In the genomic region with DNA sequence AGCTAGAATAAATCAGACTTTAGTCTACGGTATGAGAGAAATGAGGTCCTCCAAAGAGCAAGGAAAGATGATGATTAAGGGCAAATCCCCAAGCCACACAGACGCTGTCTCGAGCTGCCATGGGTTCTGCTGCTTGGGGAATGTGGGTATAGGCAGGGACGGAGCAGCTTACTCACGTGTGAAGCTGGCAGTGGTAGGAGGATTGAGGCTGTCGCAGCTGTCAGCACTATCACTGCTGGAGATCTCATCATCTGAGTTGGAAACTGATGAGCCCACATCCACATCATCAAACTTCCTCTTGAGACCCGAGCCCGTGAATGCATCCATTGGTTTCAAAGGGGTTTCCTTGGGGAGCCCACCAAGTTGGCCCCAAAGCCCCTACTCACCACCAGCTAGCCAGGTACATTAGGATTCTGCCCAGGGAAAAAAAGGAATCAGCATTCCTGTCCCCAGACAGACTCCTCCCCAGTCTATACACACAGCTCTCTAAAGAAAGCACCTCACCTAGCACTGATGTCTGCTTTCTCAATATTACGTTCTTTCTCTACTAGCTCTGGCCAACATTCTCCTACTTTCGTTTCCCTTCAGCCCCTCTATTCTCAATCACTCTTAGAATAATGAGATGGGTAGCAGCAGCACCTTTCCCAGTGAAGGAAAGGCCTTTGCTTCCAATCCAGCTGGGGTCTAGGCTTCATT, we compare ENCODE assay signal across 11 cellular contexts. TPM values are rescaled to one million over a fixed set of nuclear protein-coding genes. Genes with fewer than 3 reads are reported as not detected.
A peak's percentile ranks its signal among the peaks of the same experiment; 100 is the strongest.
DNase-seq lines count a peak whose midpoint lies in the region; ATAC-seq and TF ChIP-seq lines count a peak whose summit lies in the region.
"Had no signal": no experiment of that assay in that cellular context is flagged by ENCODE, and none has a peak within 500 bp of the region (broad histone marks: within the 10 kb centered on the region; RNA-seq: fewer than 3 reads in every experiment).

No MANE protein-coding gene starts in this region.

- no peaks in the 10 kb centered on the region for H3K9me3 ChIP-seq in left ventricle myocardium inferior (replicated peaks)
- H3K9me3 ChIP-seq: sigmoid colon had no signal

- H3K4me1 ChIP-seq in left ventricle myocardium inferior = peaks cover 42% of the 10 kb centered on the region

- no peaks in the 10 kb centered on the region for H3K9me3 Mint-ChIP-seq in activated naive CD8-positive, alpha-beta T cell (ENCODE audit: low read depth)
- H3K9me3 Mint-ChIP-seq in activated naive CD8-positive, alpha-beta T cell treated with anti-CD3 and anti-CD28 coated beads for 36 hours = peaks cover 1% of the 10 kb centered on the region
- H3K9me3 Mint-ChIP-seq in stimulated activated effector memory CD8-positive, alpha-beta T cell treated with anti-CD3 and anti-CD28 coated beads, Interleukin-12 subunit alpha, Interleukin-12 subunit beta, amount 100 ng/mL, for 72 hours = no peaks in the 10 kb centered on the region
- H3K9me3 Mint-ChIP-seq: IgD-negative memory B cell had no signal

- ATAC-seq in stimulated activated effector memory CD8-positive, alpha-beta T cell treated with anti-CD3 and anti-CD28 coated beads, Interleukin-12 subunit alpha, Interleukin-12 subunit beta, amount 100 ng/mL, for 72 hours = peak; percentile 52
- ATAC-seq in HG02610 (IDR thresholded peaks at IDR 0.05; ENCODE audit: unreplicated experiment) = no peak
- ATAC-seq: PC-3 had no signal

- H3K27me3 ChIP-seq in layer of hippocampus (ENCODE audit: control insufficient read depth, insufficient read depth, low read length) = no peaks in the 10 kb centered on the region
- H3K27me3 ChIP-seq in left ventricle myocardium inferior (ENCODE audit: low read depth) = no peaks in the 10 kb centered on the region
- H3K27me3 ChIP-seq: sigmoid colon had no signal

- peaks cover 35% of the 10 kb centered on the region for H3K4me1 Mint-ChIP-seq in activated naive CD8-positive, alpha-beta T cell (ENCODE audit: low read depth)
- peaks cover 20% of the 10 kb centered on the region for H3K4me1 Mint-ChIP-seq in activated naive CD8-positive, alpha-beta T cell treated with anti-CD3 and anti-CD28 coated beads for 36 hours
- H3K4me1 Mint-ChIP-seq in stimulated activated effector memory CD8-positive, alpha-beta T cell treated with anti-CD3 and anti-CD28 coated beads, Interleukin-12 subunit alpha, Interleukin-12 subunit beta, amount 100 ng/mL, for 72 hours = peaks cover 21% of the 10 kb centered on the region

- intact Hi-C loops in left ventricle myocardium inferior (cut with micrococcal nuclease) = no loop called here

- H3K27ac Mint-ChIP-seq in activated naive CD8-positive, alpha-beta T cell = peak overlapping the region; percentile 42
- no peak overlapping the region for H3K27ac Mint-ChIP-seq in activated naive CD8-positive, alpha-beta T cell treated with anti-CD3 and anti-CD28 coated beads for 36 hours
- peak overlapping the region; percentile 43 for H3K27ac Mint-ChIP-seq in stimulated activated effector memory CD8-positive, alpha-beta T cell treated with anti-CD3 and anti-CD28 coated beads, Interleukin-12 subunit alpha, Interleukin-12 subunit beta, amount 100 ng/mL, for 72 hours
- H3K27ac Mint-ChIP-seq: IgD-negative memory B cell had no signal

- TF ChIP-seq CTCF in left ventricle myocardium inferior (IDR thresholded peaks at IDR 0.05; ENCODE audit: borderline replicate concordance) = no peak

- H3K27ac ChIP-seq in layer of hippocampus (ENCODE audit: low read depth, low read length) = peak overlapping the region; percentile 1
- H3K27ac ChIP-seq in left ventricle myocardium inferior (replicated peaks) = no peak overlapping the region

- no peak overlapping the region for H3K4me3 ChIP-seq in left ventricle myocardium inferior
- H3K4me3 ChIP-seq: sigmoid colon had no signal

- DNase-seq in activated naive CD8-positive, alpha-beta T cell treated with anti-CD3 and anti-CD28 coated beads for 36 hours = no peak
- DNase-seq in activated CD4-positive, alpha-beta T cell treated with anti-CD3 and anti-CD28 coated beads, Interleukin-2, amount 50 U/mL, for 48 hours = peak; percentile 22 to 39
- DNase-seq in stimulated activated effector memory CD8-positive, alpha-beta T cell treated with anti-CD3 and anti-CD28 coated beads, Interleukin-12 subunit alpha, Interleukin-12 subunit beta, amount 100 ng/mL, for 72 hours (ENCODE audit: low spot score in 2 of 2) = no peak
- DNase-seq in NCI-H1417 treated with DMSO at 0.1 percent for 48 hours (lab: John Stamatoyannopoulos, UW) = no peak
- no peak for DNase-seq in left ventricle myocardium inferior
- DNase-seq: PC-3, sigmoid colon had no signal

- peaks cover 27% of the 10 kb centered on the region for H3K36me3 ChIP-seq in left ventricle myocardium inferior

- H3K27me3 Mint-ChIP-seq in activated naive CD8-positive, alpha-beta T cell = no peaks in the 10 kb centered on the region
- no peaks in the 10 kb centered on the region for H3K27me3 Mint-ChIP-seq in activated naive CD8-positive, alpha-beta T cell treated with anti-CD3 and anti-CD28 coated beads for 36 hours
- H3K27me3 Mint-ChIP-seq: IgD-negative memory B cell had no signal

- no peak overlapping the region for H3K4me3 Mint-ChIP-seq in activated naive CD8-positive, alpha-beta T cell
- no peak overlapping the region for H3K4me3 Mint-ChIP-seq in activated naive CD8-positive, alpha-beta T cell treated with anti-CD3 and anti-CD28 coated beads for 36 hours
- H3K4me3 Mint-ChIP-seq in stimulated activated effector memory CD8-positive, alpha-beta T cell treated with anti-CD3 and anti-CD28 coated beads, Interleukin-12 subunit alpha, Interleukin-12 subunit beta, amount 100 ng/mL, for 72 hours = no peak overlapping the region
- H3K4me3 Mint-ChIP-seq: IgD-negative memory B cell had no signal

- peaks cover 6% of the 10 kb centered on the region for H3K36me3 Mint-ChIP-seq in activated naive CD8-positive, alpha-beta T cell
- H3K36me3 Mint-ChIP-seq in activated naive CD8-positive, alpha-beta T cell treated with anti-CD3 and anti-CD28 coated beads for 36 hours = peaks cover 12% of the 10 kb centered on the region
- peaks cover 42% of the 10 kb centered on the region for H3K36me3 Mint-ChIP-seq in stimulated activated effector memory CD8-positive, alpha-beta T cell treated with anti-CD3 and anti-CD28 coated beads, Interleukin-12 subunit alpha, Interleukin-12 subunit beta, amount 100 ng/mL, for 72 hours

RNA-seq across cellular contexts. Expression of a gene that starts 7.0 kb away (rescaled TPM):
- 10 to 100 TPM; 10.5 to 10.9 TPM for total RNA-seq in activated naive CD8-positive, alpha-beta T cell treated with anti-CD3 and anti-CD28 coated beads for 36 hours
- total RNA-seq in left ventricle myocardium inferior = 21.8 TPM

RNA-seq across cellular contexts. Expression of a gene that starts 28.3 kb away (rescaled TPM):
- 10 to 100 TPM; 67.2 to 69.4 TPM for total RNA-seq in activated naive CD8-positive, alpha-beta T cell treated with anti-CD3 and anti-CD28 coated beads for 36 hours
- 20.6 TPM for total RNA-seq in left ventricle myocardium inferior

RNA-seq across cellular contexts. Expression of a gene that starts 50.2 kb away (rescaled TPM):
- 10 to 100 TPM; 24.5 to 27.3 TPM for total RNA-seq in activated naive CD8-positive, alpha-beta T cell treated with anti-CD3 and anti-CD28 coated beads for 36 hours
- total RNA-seq in left ventricle myocardium inferior = 25.1 TPM

Comparison
In these comparisons a context has a peak if more than half of its experiments do, and no peak if none do; other contexts are left out.
1. DNase-seq: peak in activated CD4-positive, alpha-beta T cell treated with anti-CD3 and anti-CD28 coated beads, Interleukin-2, amount 50 U/mL, for 48 hours (2 of 2); none in activated naive CD8-positive, alpha-beta T cell treated with anti-CD3 and anti-CD28 coated beads for 36 hours (single experiment), stimulated activated effector memory CD8-positive, alpha-beta T cell treated with anti-CD3 and anti-CD28 coated beads, Interleukin-12 subunit alpha, Interleukin-12 subunit beta, amount 100 ng/mL, for 72 hours (0 of 2), NCI-H1417 treated with DMSO at 0.1 percent for 48 hours (single experiment) and left ventricle myocardium inferior (single experiment).